1 cellular context compared by ENCODE assay signal in the genomic region with DNA sequence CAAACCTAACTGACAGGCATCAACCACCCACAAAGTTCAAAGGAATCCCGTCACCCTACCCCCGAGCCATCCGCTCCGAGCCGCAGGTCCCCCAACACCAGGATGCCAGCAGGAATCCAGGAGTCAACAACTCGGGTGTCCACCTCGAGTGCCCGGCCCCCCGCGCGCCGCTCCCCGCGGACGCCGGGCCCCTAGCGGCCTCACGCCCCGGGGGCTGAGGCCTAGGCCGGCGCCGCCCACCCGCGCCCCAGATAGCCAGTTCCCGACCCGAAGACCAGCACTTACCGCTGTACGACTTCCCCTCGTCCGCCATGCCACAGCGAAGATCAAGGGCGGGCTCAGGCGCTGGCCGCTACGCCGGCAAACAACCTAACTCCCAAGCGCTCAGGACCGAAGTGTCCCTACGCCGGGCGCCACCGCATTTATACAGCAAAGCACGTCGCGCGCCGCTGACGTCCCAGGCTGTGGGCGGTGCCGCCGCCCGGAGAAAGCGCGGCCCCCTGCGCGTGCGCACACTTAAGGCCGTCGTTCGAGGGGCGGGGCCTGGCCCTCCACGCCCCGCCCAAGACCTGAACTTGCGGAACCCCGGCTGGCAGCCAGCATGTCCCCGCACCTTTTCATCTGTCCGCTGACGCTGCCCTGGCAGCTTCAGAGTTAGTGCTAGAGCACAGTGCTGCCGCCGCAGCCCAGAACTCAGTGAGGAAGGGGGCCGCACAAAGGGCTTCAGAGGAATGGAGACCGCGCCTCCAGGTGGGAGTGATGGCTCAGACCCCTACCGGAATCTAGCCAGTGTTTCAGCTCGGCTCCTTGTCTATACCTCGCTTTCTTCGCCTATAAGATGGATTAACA.
TF ChIP-seq lines count a peak whose summit lies in the region.

Gene NXF1, minus strand, starts transcription at position 397 of the 849 bp plus-strand sequence. Its CDS starts 84 bp downstream, at position 313.

TF ChIP-seq in HepG2, 621 proteins besides CTCF, POLR2A, EP300 and RAD21 (continued from another document and continues in another):
- TF ChIP-seq ZNF432 (CRISPR knock-in tag; IDR thresholded peaks at IDR 0.05; ENCODE audit: borderline replicate concordance) (no peak), ZNF317 (CRISPR knock-in tag; IDR thresholded peaks at IDR 0.05) (peak; percentile 77; the same call in 1 of the 2 replicates), RFX5 (IDR thresholded peaks at IDR 0.05; ENCODE audit: low read depth, low read length) (no peak), RAD51 (IDR thresholded peaks at IDR 0.05; ENCODE audit: borderline replicate concordance) (no peak), ZBTB25 (CRISPR knock-in tag; IDR thresholded peaks at IDR 0.05) (peak; percentile 71; the same call in 1 of the 2 replicates), CCAR2 (optimal IDR thresholded peaks at IDR 0.05; ENCODE audit: low read depth, low read length) (no peak), GATAD2A (CRISPR knock-in tag; IDR thresholded peaks at IDR 0.05) (peak; percentile 16; the same call in 1 of the 2 replicates), ZNF549 (CRISPR knock-in tag; IDR thresholded peaks at IDR 0.05) (0 out of 2 replicates have a peak, but pooled peaks have one; percentile 26), ZGPAT (CRISPR knock-in tag; IDR thresholded peaks at IDR 0.05) (peak; percentile 94), MIER2 (CRISPR knock-in tag; IDR thresholded peaks at IDR 0.05) (no peak), KLF15 (CRISPR knock-in tag; IDR thresholded peaks at IDR 0.05; ENCODE audit: borderline replicate concordance) (no peak), KLF12 (CRISPR knock-in tag; IDR thresholded peaks at IDR 0.05; ENCODE audit: borderline replicate concordance) (peak; percentile 80; the same call in 1 of the 2 replicates), ZNF225 (CRISPR knock-in tag; IDR thresholded peaks at IDR 0.05) (no peak), ZKSCAN8 (CRISPR knock-in tag; IDR thresholded peaks at IDR 0.05; ENCODE audit: borderline replicate concordance) (peak; percentile 81; the same call in 1 of the 2 replicates), HIVEP1 (CRISPR knock-in tag; IDR thresholded peaks at IDR 0.05) (peak; percentile 50; the same call in 1 of the 2 replicates), ZNF670 (CRISPR knock-in tag; IDR thresholded peaks at IDR 0.05; ENCODE audit: borderline replicate concordance) (peak; percentile 63; the same call in 1 of the 2 replicates), ZNF83 (CRISPR knock-in tag; IDR thresholded peaks at IDR 0.05; ENCODE audit: borderline replicate concordance) (peak; percentile 82; the same call in 1 of the 2 replicates), CBFB (CRISPR knock-in tag; IDR thresholded peaks at IDR 0.05) (peak; percentile 87), ZNF232 (CRISPR knock-in tag; IDR thresholded peaks at IDR 0.05; ENCODE audit: borderline replicate concordance) (peak; percentile 91), ZNF264 (CRISPR knock-in tag; IDR thresholded peaks at IDR 0.05) (peak; percentile 77; the same call in 1 of the 2 replicates), ZNF879 (CRISPR knock-in tag; IDR thresholded peaks at IDR 0.05) (peak; percentile 44; the same call in 1 of the 2 replicates), ZNF615 (CRISPR knock-in tag; IDR thresholded peaks at IDR 0.05; ENCODE audit: borderline replicate concordance) (no peak), LCORL (IDR thresholded peaks at IDR 0.05) (no peak), LCORL (CRISPR knock-in tag; IDR thresholded peaks at IDR 0.05) (no peak), EHMT2 (IDR thresholded peaks at IDR 0.05; ENCODE audit: borderline replicate concordance, low read depth, low read length) (no peak), ETV5 (CRISPR knock-in tag; IDR thresholded peaks at IDR 0.05; ENCODE audit: borderline replicate concordance) (peak; percentile 51; the same call in 1 of the 2 replicates), RCOR2 (CRISPR knock-in tag; IDR thresholded peaks at IDR 0.05) (no peak), DNMT1 (CRISPR knock-in tag; IDR thresholded peaks at IDR 0.05) (peak; percentile 25; the same call in 1 of the 2 replicates), SRSF4 (IDR thresholded peaks at IDR 0.05; ENCODE audit: low read depth, low read length, poor library complexity, severe bottlenecking) (no peak), ZNF772 (CRISPR knock-in tag; IDR thresholded peaks at IDR 0.05) (peak; percentile 27; the same call in 1 of the 2 replicates), ZNF768 (CRISPR knock-in tag; IDR thresholded peaks at IDR 0.05) (peak; percentile 87), TCF7L2 (IDR thresholded peaks at IDR 0.05; ENCODE audit: low read depth, low read length) (no peak), ZNF781 (CRISPR knock-in tag; IDR thresholded peaks at IDR 0.05; ENCODE audit: borderline replicate concordance, not compliant biosample characterization) (peak; percentile 79), FOXA1 (IDR thresholded peaks at IDR 0.05) (no peak), FOXA1 (CRISPR knock-in tag; IDR thresholded peaks at IDR 0.05) (peak; percentile 56), PHF20 (CRISPR knock-in tag; IDR thresholded peaks at IDR 0.05) (peak; percentile 86), ERF (CRISPR knock-in tag; IDR thresholded peaks at IDR 0.05) (peak; percentile 96), ZNF547 (CRISPR knock-in tag; IDR thresholded peaks at IDR 0.05) (peak; percentile 81), STAT5B (CRISPR knock-in tag; IDR thresholded peaks at IDR 0.05) (0 out of 2 replicates have a peak, but pooled peaks have one; percentile 73), SMAD9 (CRISPR knock-in tag; IDR thresholded peaks at IDR 0.05) (no peak; the same call in 1 of the 2 replicates), FOSL2 (CRISPR knock-in tag; IDR thresholded peaks at IDR 0.05) (peak; percentile 56), KDM1A (CRISPR knock-in tag; IDR thresholded peaks at IDR 0.05) (no peak), CHD4 (IDR thresholded peaks at IDR 0.05; ENCODE audit: borderline replicate concordance, low read length) (no peak)
- TF ChIP-seq, protein P1, sequence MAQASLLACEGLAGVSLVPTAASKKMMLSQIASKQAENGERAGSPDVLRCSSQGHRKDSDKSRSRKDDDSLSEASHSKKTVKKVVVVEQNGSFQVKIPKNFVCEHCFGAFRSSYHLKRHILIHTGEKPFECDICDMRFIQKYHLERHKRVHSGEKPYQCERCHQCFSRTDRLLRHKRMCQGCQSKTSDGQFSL (CRISPR knock-in tag; IDR thresholded peaks at IDR 0.05), result no peak
- TF ChIP-seq, protein P2, sequence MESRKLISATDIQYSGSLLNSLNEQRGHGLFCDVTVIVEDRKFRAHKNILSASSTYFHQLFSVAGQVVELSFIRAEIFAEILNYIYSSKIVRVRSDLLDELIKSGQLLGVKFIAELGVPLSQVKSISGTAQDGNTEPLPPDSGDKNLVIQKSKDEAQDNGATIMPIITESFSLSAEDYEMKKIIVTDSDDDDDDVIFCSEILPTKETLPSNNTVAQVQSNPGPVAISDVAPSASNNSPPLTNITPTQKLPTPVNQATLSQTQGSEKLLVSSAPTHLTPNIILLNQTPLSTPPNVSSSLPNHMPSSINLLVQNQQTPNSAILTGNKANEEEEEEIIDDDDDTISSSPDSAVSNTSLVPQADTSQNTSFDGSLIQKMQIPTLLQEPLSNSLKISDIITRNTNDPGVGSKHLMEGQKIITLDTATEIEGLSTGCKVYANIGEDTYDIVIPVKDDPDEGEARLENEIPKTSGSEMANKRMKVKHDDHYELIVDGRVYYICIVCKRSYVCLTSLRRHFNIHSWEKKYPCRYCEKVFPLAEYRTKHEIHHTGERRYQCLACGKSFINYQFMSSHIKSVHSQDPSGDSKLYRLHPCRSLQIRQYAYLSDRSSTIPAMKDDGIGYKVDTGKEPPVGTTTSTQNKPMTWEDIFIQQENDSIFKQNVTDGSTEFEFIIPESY (CRISPR knock-in tag; IDR thresholded peaks at IDR 0.05), result 0 out of 2 replicates have a peak, but pooled peaks have one; percentile 33
- TF ChIP-seq, protein P3, sequence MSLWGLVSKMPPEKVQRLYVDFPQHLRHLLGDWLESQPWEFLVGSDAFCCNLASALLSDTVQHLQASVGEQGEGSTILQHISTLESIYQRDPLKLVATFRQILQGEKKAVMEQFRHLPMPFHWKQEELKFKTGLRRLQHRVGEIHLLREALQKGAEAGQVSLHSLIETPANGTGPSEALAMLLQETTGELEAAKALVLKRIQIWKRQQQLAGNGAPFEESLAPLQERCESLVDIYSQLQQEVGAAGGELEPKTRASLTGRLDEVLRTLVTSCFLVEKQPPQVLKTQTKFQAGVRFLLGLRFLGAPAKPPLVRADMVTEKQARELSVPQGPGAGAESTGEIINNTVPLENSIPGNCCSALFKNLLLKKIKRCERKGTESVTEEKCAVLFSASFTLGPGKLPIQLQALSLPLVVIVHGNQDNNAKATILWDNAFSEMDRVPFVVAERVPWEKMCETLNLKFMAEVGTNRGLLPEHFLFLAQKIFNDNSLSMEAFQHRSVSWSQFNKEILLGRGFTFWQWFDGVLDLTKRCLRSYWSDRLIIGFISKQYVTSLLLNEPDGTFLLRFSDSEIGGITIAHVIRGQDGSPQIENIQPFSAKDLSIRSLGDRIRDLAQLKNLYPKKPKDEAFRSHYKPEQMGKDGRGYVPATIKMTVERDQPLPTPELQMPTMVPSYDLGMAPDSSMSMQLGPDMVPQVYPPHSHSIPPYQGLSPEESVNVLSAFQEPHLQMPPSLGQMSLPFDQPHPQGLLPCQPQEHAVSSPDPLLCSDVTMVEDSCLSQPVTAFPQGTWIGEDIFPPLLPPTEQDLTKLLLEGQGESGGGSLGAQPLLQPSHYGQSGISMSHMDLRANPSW (CRISPR knock-in tag; IDR thresholded peaks at IDR 0.05; ENCODE audit: borderline replicate concordance), result peak; percentile 19; the same call in 1 of the 2 replicates
- TF ChIP-seq, protein P4, sequence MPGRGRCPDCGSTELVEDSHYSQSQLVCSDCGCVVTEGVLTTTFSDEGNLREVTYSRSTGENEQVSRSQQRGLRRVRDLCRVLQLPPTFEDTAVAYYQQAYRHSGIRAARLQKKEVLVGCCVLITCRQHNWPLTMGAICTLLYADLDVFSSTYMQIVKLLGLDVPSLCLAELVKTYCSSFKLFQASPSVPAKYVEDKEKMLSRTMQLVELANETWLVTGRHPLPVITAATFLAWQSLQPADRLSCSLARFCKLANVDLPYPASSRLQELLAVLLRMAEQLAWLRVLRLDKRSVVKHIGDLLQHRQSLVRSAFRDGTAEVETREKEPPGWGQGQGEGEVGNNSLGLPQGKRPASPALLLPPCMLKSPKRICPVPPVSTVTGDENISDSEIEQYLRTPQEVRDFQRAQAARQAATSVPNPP (CRISPR knock-in tag; IDR thresholded peaks at IDR 0.05), result peak; percentile 74; the same call in 1 of the 2 replicates
- TF ChIP-seq, protein P5, sequence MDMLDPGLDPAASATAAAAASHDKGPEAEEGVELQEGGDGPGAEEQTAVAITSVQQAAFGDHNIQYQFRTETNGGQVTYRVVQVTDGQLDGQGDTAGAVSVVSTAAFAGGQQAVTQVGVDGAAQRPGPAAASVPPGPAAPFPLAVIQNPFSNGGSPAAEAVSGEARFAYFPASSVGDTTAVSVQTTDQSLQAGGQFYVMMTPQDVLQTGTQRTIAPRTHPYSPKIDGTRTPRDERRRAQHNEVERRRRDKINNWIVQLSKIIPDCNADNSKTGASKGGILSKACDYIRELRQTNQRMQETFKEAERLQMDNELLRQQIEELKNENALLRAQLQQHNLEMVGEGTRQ (IDR thresholded peaks at IDR 0.05; ENCODE audit: low read depth, low read length), result no peak
- TF ChIP-seq, protein P5 (CRISPR knock-in tag; IDR thresholded peaks at IDR 0.05; ENCODE audit: borderline replicate concordance), result no peak; the same call in 1 of the 2 replicates
- TF ChIP-seq, protein P6, sequence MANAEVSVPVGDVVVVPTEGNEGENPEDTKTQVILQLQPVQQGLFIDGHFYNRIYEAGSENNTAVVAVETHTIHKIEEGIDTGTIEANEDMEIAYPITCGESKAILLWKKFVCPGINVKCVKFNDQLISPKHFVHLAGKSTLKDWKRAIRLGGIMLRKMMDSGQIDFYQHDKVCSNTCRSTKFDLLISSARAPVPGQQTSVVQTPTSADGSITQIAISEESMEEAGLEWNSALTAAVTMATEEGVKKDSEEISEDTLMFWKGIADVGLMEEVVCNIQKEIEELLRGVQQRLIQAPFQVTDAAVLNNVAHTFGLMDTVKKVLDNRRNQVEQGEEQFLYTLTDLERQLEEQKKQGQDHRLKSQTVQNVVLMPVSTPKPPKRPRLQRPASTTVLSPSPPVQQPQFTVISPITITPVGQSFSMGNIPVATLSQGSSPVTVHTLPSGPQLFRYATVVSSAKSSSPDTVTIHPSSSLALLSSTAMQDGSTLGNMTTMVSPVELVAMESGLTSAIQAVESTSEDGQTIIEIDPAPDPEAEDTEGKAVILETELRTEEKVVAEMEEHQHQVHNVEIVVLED (CRISPR knock-in tag; IDR thresholded peaks at IDR 0.05; ENCODE audit: borderline replicate concordance), result peak; percentile 93
- TF ChIP-seq, protein P7, sequence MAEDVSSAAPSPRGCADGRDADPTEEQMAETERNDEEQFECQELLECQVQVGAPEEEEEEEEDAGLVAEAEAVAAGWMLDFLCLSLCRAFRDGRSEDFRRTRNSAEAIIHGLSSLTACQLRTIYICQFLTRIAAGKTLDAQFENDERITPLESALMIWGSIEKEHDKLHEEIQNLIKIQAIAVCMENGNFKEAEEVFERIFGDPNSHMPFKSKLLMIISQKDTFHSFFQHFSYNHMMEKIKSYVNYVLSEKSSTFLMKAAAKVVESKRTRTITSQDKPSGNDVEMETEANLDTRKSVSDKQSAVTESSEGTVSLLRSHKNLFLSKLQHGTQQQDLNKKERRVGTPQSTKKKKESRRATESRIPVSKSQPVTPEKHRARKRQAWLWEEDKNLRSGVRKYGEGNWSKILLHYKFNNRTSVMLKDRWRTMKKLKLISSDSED (CRISPR knock-in tag; IDR thresholded peaks at IDR 0.05), result no peak
